In the genomic region with DNA sequence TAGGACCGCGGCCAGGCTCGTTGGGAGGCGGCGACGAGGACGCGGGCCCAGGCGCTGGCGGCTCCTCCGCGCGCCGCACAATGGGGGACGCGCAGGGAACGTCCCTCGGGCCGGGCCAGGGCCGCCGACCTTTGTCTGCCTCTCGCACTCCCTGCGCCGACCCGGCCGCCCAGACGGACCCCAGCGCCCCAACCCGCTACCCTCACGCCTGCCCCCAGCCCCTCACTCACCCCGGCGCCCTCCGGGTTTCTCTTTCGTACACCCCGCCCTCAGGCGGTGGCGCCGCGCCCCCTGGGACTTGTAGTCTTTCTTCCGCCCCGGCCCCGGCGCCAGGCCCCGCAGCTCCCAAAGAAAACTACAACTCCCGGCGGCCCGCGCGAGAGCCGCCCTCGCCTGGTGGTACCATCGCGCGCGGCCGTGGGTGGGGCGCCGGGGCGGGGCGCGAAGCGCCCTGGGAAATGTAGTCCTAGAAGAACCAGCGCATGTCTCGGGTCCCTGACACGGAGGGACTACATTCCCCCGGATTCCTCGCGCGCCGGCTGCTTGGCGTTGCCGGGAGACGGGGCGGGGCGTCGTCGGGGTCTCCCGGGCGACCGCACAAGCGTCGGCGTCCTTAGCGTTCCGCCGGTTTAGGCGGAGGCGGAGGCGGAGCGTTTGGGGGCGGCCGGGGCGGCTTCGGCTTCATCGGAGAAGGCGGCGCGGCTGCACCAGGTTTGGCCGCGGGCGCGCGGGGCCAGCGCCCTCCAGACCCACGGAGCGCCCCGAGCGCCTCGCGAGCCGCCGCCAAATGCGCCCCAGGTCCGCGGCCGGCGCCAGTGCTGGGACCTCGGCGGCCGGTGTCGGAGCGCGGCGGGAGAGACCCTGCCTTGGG, we compare ENCODE assay signal across 8 cellular contexts. TPM values are rescaled to one million over a fixed set of nuclear protein-coding genes. Genes with fewer than 3 reads are reported as not detected.
DNase-seq lines count a peak whose midpoint lies in the region; ATAC-seq and TF ChIP-seq lines count a peak whose summit lies in the region.

Gene C1orf159, minus strand, starts transcription at position 260 of the 871 bp plus-strand sequence. CDS start 24,546 bp downstream, outside the sequence.

- POLR2A ChIA-PET in GM10248 (lab: Yijun Ruan, JAX), result no interaction called here

- ATAC-seq in HG02642 (IDR thresholded peaks at IDR 0.05; ENCODE audit: poor library complexity, unreplicated experiment), result peak; percentile 88
- peak; percentile 99 for ATAC-seq in Right ventricle myocardium inferior

- intact Hi-C loops in Right ventricle myocardium inferior (cut with DNase I), result no loop called here
- intact Hi-C loops in thyroid gland (cut with DNase I), result loop anchor here (10.0 kb wide), 1 partner anchor 259 kb away; the partner anchor contains the start of gene AURKAIP1

- H3F3A ChIP-seq in SU-DHL-6 (ENCODE audit: insufficient read depth), result no peaks in the 10 kb centered on the region

- H4K20me1 ChIP-seq in SU-DHL-6 (ENCODE audit: low read depth, low read length), result no peaks in the 10 kb centered on the region

- peak within 1 kb of the TSS; percentile 69 for H3K9ac ChIP-seq in SU-DHL-6 (ENCODE audit: low read length)

- TF ChIP-seq CTCF in GM10248 (IDR thresholded peaks at IDR 0.05; ENCODE audit: control extremely low read depth, extremely low read depth, low read depth, missing control alignments) (no peak), SU-DHL-6 (IDR thresholded peaks at IDR 0.05; ENCODE audit: insufficient read depth, low read length, poor library complexity, severe bottlenecking) (no peak), osteocyte (IDR thresholded peaks at IDR 0.05) (no peak), thyroid gland (IDR thresholded peaks at IDR 0.05) (no peak)

- CTCF ChIA-PET in GM10248 (lab: Yijun Ruan, JAX), result interaction anchor here (1.7 kb wide), 1 partner anchor 84 kb away, joined by 9 read pairs; no protein-coding TSS in a partner anchor

- H3K4me3 ChIP-seq in SU-DHL-6 (ENCODE audit: insufficient read depth, low read length, poor library complexity, severe bottlenecking) (peak within 1 kb of the TSS; percentile 82), thyroid gland (replicated peaks in 1 of 3) (peak within 1 kb of the TSS; percentile 53 to 74 (median 62))

- peak within 1 kb of the TSS; percentile 88 for H3K27ac Mint-ChIP-seq in activated naive CD8-positive, alpha-beta T cell treated with anti-CD3 and anti-CD28 coated beads for 36 hours
- peak within 1 kb of the TSS; percentile 64 for H3K27ac Mint-ChIP-seq in osteocyte (ENCODE audit: unreplicated experiment)

- TF ChIP-seq POLR2A in thyroid gland (IDR thresholded peaks at IDR 0.05), result peak in 1 of 2 donors; percentile 42

- peak within 1 kb of the TSS; percentile 62 for H3K4me2 ChIP-seq in SU-DHL-6 (ENCODE audit: low read depth, low read length, poor library complexity, severe bottlenecking)

- H2AFZ ChIP-seq in SU-DHL-6 (ENCODE audit: low read depth, low read length, severe bottlenecking), result peak within 1 kb of the TSS; percentile 68

- DNase-seq in GM10248 (ENCODE audit: extremely low spot score), result peak; percentile 99
- DNase-seq in NCI-H1105 treated with DMSO at 0.1 percent for 48 hours (lab: John Stamatoyannopoulos, UW), result peak; percentile 97
- peak; percentile 99 for DNase-seq in activated naive CD8-positive, alpha-beta T cell treated with anti-CD3 and anti-CD28 coated beads for 36 hours
- DNase-seq in Right ventricle myocardium inferior (ENCODE audit: missing footprints), result peak; percentile 99
- peak; percentile 100 for DNase-seq in osteocyte (ENCODE audit: extremely low spot score, unreplicated experiment)
- peak; percentile 99 for DNase-seq in thyroid gland

- 0% methylated on average over 2 to 6 of the region's 124 CpGs for WGBS in thyroid gland, 2 donors

- H3K36me3 ChIP-seq in SU-DHL-6 (ENCODE audit: low read length), result no peaks in the 10 kb centered on the region
- no peaks in the 10 kb centered on the region for H3K36me3 ChIP-seq in thyroid gland

- peaks cover 39% of the 10 kb centered on the region for H3K36me3 Mint-ChIP-seq in activated naive CD8-positive, alpha-beta T cell treated with anti-CD3 and anti-CD28 coated beads for 36 hours
- peaks cover 4% of the 10 kb centered on the region for H3K36me3 Mint-ChIP-seq in osteocyte (ENCODE audit: unreplicated experiment)

- no peaks in the 10 kb centered on the region for H3K27me3 Mint-ChIP-seq in activated naive CD8-positive, alpha-beta T cell treated with anti-CD3 and anti-CD28 coated beads for 36 hours
- H3K27me3 Mint-ChIP-seq in osteocyte (ENCODE audit: unreplicated experiment), result peaks cover 4% of the 10 kb centered on the region

- H3K9me2 ChIP-seq in SU-DHL-6 (replicated peaks; ENCODE audit: insufficient read depth, low read length), result no peaks in the 10 kb centered on the region

- peaks cover 3% of the 10 kb centered on the region; the same call in 1 of the 2 replicates for H3K79me2 ChIP-seq in SU-DHL-6 (ENCODE audit: insufficient read depth, low read length)

- H3K4me1 Mint-ChIP-seq in activated naive CD8-positive, alpha-beta T cell treated with anti-CD3 and anti-CD28 coated beads for 36 hours, result peaks cover 4% of the 10 kb centered on the region
- peaks cover 10% of the 10 kb centered on the region for H3K4me1 Mint-ChIP-seq in osteocyte (ENCODE audit: unreplicated experiment)

- H3K27ac ChIP-seq in SU-DHL-6 (ENCODE audit: low read depth, low read length) (no peak within 1 kb of the TSS), thyroid gland (peak within 1 kb of the TSS in 1 of 3 donors; percentile 37)

- H3K9me3 ChIP-seq in SU-DHL-6 (ENCODE audit: insufficient read depth, low read length), result no peaks in the 10 kb centered on the region
- no peaks in the 10 kb centered on the region for H3K9me3 ChIP-seq in thyroid gland

- H3K4me1 ChIP-seq in thyroid gland, result peaks cover 0 to 5% of the 10 kb centered on the region in 2 donors

- peaks cover 12% of the 10 kb centered on the region for H3K9me3 Mint-ChIP-seq in activated naive CD8-positive, alpha-beta T cell treated with anti-CD3 and anti-CD28 coated beads for 36 hours
- H3K9me3 Mint-ChIP-seq in osteocyte (ENCODE audit: unreplicated experiment), result no peaks in the 10 kb centered on the region

- peak within 1 kb of the TSS; percentile 87 for H3K4me3 Mint-ChIP-seq in activated naive CD8-positive, alpha-beta T cell treated with anti-CD3 and anti-CD28 coated beads for 36 hours
- H3K4me3 Mint-ChIP-seq in osteocyte (ENCODE audit: unreplicated experiment), result peak within 1 kb of the TSS; percentile 81

- H3K27me3 ChIP-seq in SU-DHL-6 (ENCODE audit: low read length) (no peaks in the 10 kb centered on the region), thyroid gland (no peaks in the 10 kb centered on the region)

RNA-seq across cellular contexts. Expression of gene C1orf159, which starts in this region (rescaled TPM):
- 10 to 100 TPM; 18.9 to 19.0 TPM for total RNA-seq in activated naive CD8-positive, alpha-beta T cell treated with anti-CD3 and anti-CD28 coated beads for 36 hours
- 2.9 TPM for total RNA-seq in Right ventricle myocardium inferior
- total RNA-seq in osteocyte, result 16.9 and 17.9 TPM in 2 replicates
- total RNA-seq in thyroid gland, result 10 to 100 TPM; 10.3 to 27.6 (median 19.6) TPM
